Comparison of ENCODE assay signal across 15 cellular contexts in genomic region chr21:42077685-42078238, GRCh38. TPM values are rescaled to one million over a fixed set of nuclear protein-coding genes. Genes with fewer than 3 reads are reported as not detected.
A peak's percentile ranks its signal among the peaks of the same experiment; 100 is the strongest.
DNase-seq lines count a peak whose midpoint lies in the region; ATAC-seq, FAIRE-seq and TF ChIP-seq lines count a peak whose summit lies in the region.
"Not testable (repeated sequence)": the region's sequence is repeated elsewhere in the genome, so short reads cannot be mapped to it uniquely, and the experiment has no call there.
"Had no signal": no experiment of that assay in that cellular context is flagged by ENCODE, and none has a peak within 500 bp of the region (broad histone marks: within the 10 kb centered on the region; RNA-seq: fewer than 3 reads in every experiment).

No MANE protein-coding gene starts in this region.

- H3K23ac ChIP-seq in neuronal stem cell (ENCODE audit: low read depth, low read length, poor library complexity), result not testable (repeated sequence)

- H3K36me3 ChIP-seq in OCI-LY7 (ENCODE audit: insufficient read depth, low read length); neuronal stem cell (replicated peaks in 1 of 2; ENCODE audit: control insufficient read depth in 2 of 2, insufficient read depth in 2 of 2, low read length in 2 of 2): not testable (repeated sequence)

- peaks cover 40% of the 10 kb centered on the region for H3K4me1 ChIP-seq in OCI-LY7 (ENCODE audit: insufficient read depth, low read length, poor library complexity, severe bottlenecking)
- not testable (repeated sequence) for H3K4me1 ChIP-seq in neuronal stem cell (ENCODE audit: control insufficient read depth in 2 of 2, insufficient read depth in 1 of 2, low read depth in 1 of 2, low read length in 2 of 2)

- not testable (repeated sequence) for H2BK15ac ChIP-seq in neuronal stem cell (ENCODE audit: low read length)

- H2BK120ac ChIP-seq in neuronal stem cell (ENCODE audit: low read depth, low read length), result not testable (repeated sequence)

- peak overlapping the region; percentile 25 for H3K18ac ChIP-seq in neuronal stem cell (ENCODE audit: low read length)

- H3K14ac ChIP-seq in neuronal stem cell (ENCODE audit: low read length), result not testable (repeated sequence)

- FAIRE-seq in GM12891 (lab: Jason Lieb, UNC), result peak; percentile 91

- H3K4me2 ChIP-seq in OCI-LY7 (ENCODE audit: low read length), result peak overlapping the region; percentile 65
- not testable (repeated sequence) for H3K4me2 ChIP-seq in neuronal stem cell (ENCODE audit: insufficient read depth, low read length, poor library complexity, severe bottlenecking)

- not testable (repeated sequence) for TF ChIP-seq POLR2A in GM12891 (IDR thresholded peaks at IDR 0.05; ENCODE audit: low read depth, low read length)

- POLR2A ChIA-PET in OCI-LY7 (lab: Charles Lee), result not testable (repeated sequence)

- H2BK5ac ChIP-seq in neuronal stem cell (ENCODE audit: low read length), result not testable (repeated sequence)

- H4K91ac ChIP-seq in neuronal stem cell (ENCODE audit: low read depth, low read length, poor library complexity), result not testable (repeated sequence)

- not testable (repeated sequence) for H4K8ac ChIP-seq in neuronal stem cell (ENCODE audit: low read depth, low read length)

- BruUV-seq in OCI-LY7 (replicated peaks; lab: Mats Ljungman, UMichigan), result not testable (repeated sequence)

- H3K27ac ChIP-seq in OCI-LY7 (ENCODE audit: low read depth, low read length, poor library complexity, severe bottlenecking), result peak overlapping the region; percentile 58
- not testable (repeated sequence) for H3K27ac ChIP-seq in neuronal stem cell (replicated peaks; ENCODE audit: low read length)

- not testable (repeated sequence) for H3K4me3 ChIP-seq in OCI-LY7 (ENCODE audit: low read depth, low read length, poor library complexity, severe bottlenecking); neuronal stem cell (ENCODE audit: low read length in 2 of 2)

- H2AFZ ChIP-seq in OCI-LY7 (ENCODE audit: low read length), result peak overlapping the region; percentile 48; the same call in 1 of the 2 replicates
- not testable (repeated sequence) for H2AFZ ChIP-seq in neuronal stem cell (ENCODE audit: low read length)

- not testable (repeated sequence) for H3K79me1 ChIP-seq in neuronal stem cell (ENCODE audit: low read depth, low read length)

- ATAC-seq in GM18907 (IDR thresholded peaks at IDR 0.05; ENCODE audit: unreplicated experiment) (peak; percentile 82), GM19467 (IDR thresholded peaks at IDR 0.05; ENCODE audit: unreplicated experiment) (peak; percentile 86), HG02571 (IDR thresholded peaks at IDR 0.05; ENCODE audit: unreplicated experiment) (peak; percentile 84), HG03045 (IDR thresholded peaks at IDR 0.05; ENCODE audit: unreplicated experiment) (peak; percentile 82), HG03442 (IDR thresholded peaks at IDR 0.05; ENCODE audit: unreplicated experiment) (peak; percentile 76)

- H4K20me1 ChIP-seq in OCI-LY7 (ENCODE audit: insufficient read depth, low read length), result not testable (repeated sequence)

- H3K27me3 ChIP-seq in neuronal stem cell (ENCODE audit: control insufficient read depth in 3 of 3, insufficient read depth in 3 of 3, low read depth in 1 of 3, low read length in 3 of 3), result peaks cover 0 to 20% (median 0%) of the 10 kb centered on the region in 3 experiments

- not testable (repeated sequence) for H3K9me3 ChIP-seq in OCI-LY7 (ENCODE audit: low read length); neuronal stem cell (replicated peaks in 1 of 2; ENCODE audit: control insufficient read depth in 2 of 2, insufficient read depth in 1 of 2, low read depth in 1 of 2, low read length in 2 of 2)

- peak; percentile 71 for DNase-seq in GM12891 (ENCODE audit: insufficient read length, low spot score)
- DNase-seq in OCI-LY7 (ENCODE audit: low spot score), result peak; percentile 66
- DNase-seq in neuronal stem cell (ENCODE audit: low spot score), result not testable (repeated sequence)

- CTCF ChIA-PET in OCI-LY7 (lab: Charles Lee; ENCODE audit: unreplicated experiment), result not testable (repeated sequence)

- H3K9me2 ChIP-seq in OCI-LY7 (ENCODE audit: insufficient read depth, low read length), result not testable (repeated sequence)

- no CpG with 5 or more reads among the region's 6 CpGs for WGBS in neuronal stem cell (ENCODE audit: extremely low coverage in 2 of 2, insufficient read length in 2 of 2, insufficient replicate concordance in 1 of 2), 2 donors

- not testable (repeated sequence) for H3K4ac ChIP-seq in neuronal stem cell (ENCODE audit: low read length)

- not testable (repeated sequence) for H2BK12ac ChIP-seq in neuronal stem cell (ENCODE audit: low read length)

- not testable (repeated sequence) for H2AK5ac ChIP-seq in neuronal stem cell (ENCODE audit: low read depth, low read length)

- H3K9ac ChIP-seq in neuronal stem cell (ENCODE audit: low read depth, low read length, poor library complexity), result not testable (repeated sequence)

- intact Hi-C loops in OCI-LY7 (cut with micrococcal nuclease; ENCODE audit: unreplicated experiment), result not testable (repeated sequence)

- not testable (repeated sequence) for TF ChIP-seq CTCF in OCI-LY7 (conservative IDR thresholded peaks at IDR 0.05; ENCODE audit: low read length)

- not testable (repeated sequence) for H3K79me2 ChIP-seq in OCI-LY7 (ENCODE audit: insufficient read depth, low read depth, low read length)

TF ChIP-seq in GM12891, 5 proteins besides CTCF, POLR2A, EP300 and RAD21:
- peak; percentile 45; the same call in 1 of the 2 replicates for TF ChIP-seq SPI1 (IDR thresholded peaks at IDR 0.05; ENCODE audit: low read depth, low read length)

RNA-seq across cellular contexts. Expression of gene UMODL1, which starts 6.6 kb away (rescaled TPM):
- 0.19 TPM for polyA plus RNA-seq in GM12891 (2012; ENCODE audit: low read depth, missing spikeins)
- total RNA-seq in OCI-LY7 (2014; rRNA removed; shearing (Covaris generic)), result 6.6 and 12.3 TPM in 2 replicates
- total RNA-seq in OCI-LY7 (2022), result 7.4 and 10.0 TPM in 2 replicates
- not detected for polyA plus RNA-seq in neuronal stem cell (2013, experiment 1 of 2)
- not detected for polyA plus RNA-seq in neuronal stem cell (2013, experiment 2 of 2)
- total RNA-seq: cardiac muscle cell, H1, osteocyte, PC-9, sciatic nerve, vagina had no signal
- polyA plus RNA-seq: adipose tissue, cardiac muscle cell, H1 had no signal
